In the genomic region with DNA sequence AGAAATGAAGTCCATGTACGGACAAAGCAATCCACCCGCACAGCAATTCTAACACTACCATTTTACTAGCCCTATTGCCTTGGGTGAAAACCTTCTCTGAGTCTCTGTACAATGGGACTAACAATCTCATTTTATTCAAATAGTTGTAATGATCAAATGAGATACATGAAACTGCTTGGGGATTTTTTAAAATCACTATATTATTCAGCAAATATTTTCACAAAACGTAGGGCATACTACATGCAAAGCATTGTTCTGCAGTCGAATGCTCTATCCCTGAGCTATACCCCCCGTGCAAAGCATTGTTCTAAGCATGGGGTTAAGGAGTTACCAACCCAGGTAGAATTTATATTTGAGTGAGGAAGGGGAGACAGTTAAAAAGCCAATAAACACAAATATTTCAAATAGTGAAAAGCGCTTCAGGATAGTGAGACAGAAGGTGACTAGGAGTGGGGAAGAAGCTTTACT, we compare ENCODE assay signal across 8 cellular contexts.
DNase-seq lines count a peak whose midpoint lies in the region; ATAC-seq and TF ChIP-seq lines count a peak whose summit lies in the region.

No MANE protein-coding gene starts in this region.

- no peaks in the 10 kb centered on the region for H3K36me3 ChIP-seq in mucosa of rectum (ENCODE audit: control insufficient read depth in 2 of 2, insufficient read depth in 2 of 2, low read length in 2 of 2)

- TF ChIP-seq CTCF in astrocyte of the cerebellum (IDR thresholded peaks at IDR 0.05; ENCODE audit: low read depth, low read length, missing control alignments) = no peak

- peak; percentile 20 for DNase-seq in NCI-H748 (lab: John Stamatoyannopoulos, UW; ENCODE audit: unreplicated experiment)
- no peak for DNase-seq in NCI-H748 treated with DMSO at 0.1 percent for 48 hours (lab: John Stamatoyannopoulos, UW)
- no peak for DNase-seq in astrocyte of the cerebellum (ENCODE audit: low read depth)
- DNase-seq in NCI-H1694 (lab: John Stamatoyannopoulos, UW) = no peak
- no peak for DNase-seq in SW 1271 (lab: John Stamatoyannopoulos, UW)

- H3K27ac ChIP-seq in mucosa of rectum (ENCODE audit: low read depth in 2 of 2, low read length in 2 of 2) = peak overlapping the region; percentile 90 to 93

- ATAC-seq in HG03378 (IDR thresholded peaks at IDR 0.05; ENCODE audit: unreplicated experiment) = peak; percentile 8
- ATAC-seq in HG03460 (IDR thresholded peaks at IDR 0.05; ENCODE audit: unreplicated experiment) = no peak

- H3K9ac ChIP-seq in mucosa of rectum (ENCODE audit: low read depth in 1 of 2, low read length in 2 of 2) = peak overlapping the region in 1 of 2 donors; percentile 77

- peaks cover 20 to 33% of the 10 kb centered on the region in 2 donors for H3K4me1 ChIP-seq in mucosa of rectum (ENCODE audit: control insufficient read depth in 2 of 2, insufficient read depth in 2 of 2, low read length in 2 of 2)

- H3K9me3 ChIP-seq in mucosa of rectum (ENCODE audit: control insufficient read depth in 2 of 2, low read length in 2 of 2) = no peaks in the 10 kb centered on the region

- in situ Hi-C loops in astrocyte of the cerebellum (cut with HindIII; ENCODE audit: low sequenced_read_pairs) = no loop called here

- peak overlapping the region; percentile 68 for H3K4me3 ChIP-seq in astrocyte of the cerebellum (ENCODE audit: low read depth, low read length)
- peak overlapping the region; percentile 85 to 90 for H3K4me3 ChIP-seq in mucosa of rectum (ENCODE audit: low read length in 2 of 2)

- no peaks in the 10 kb centered on the region for H3K27me3 ChIP-seq in mucosa of rectum (ENCODE audit: control insufficient read depth in 2 of 2, insufficient read depth in 2 of 2, low read length in 2 of 2)
